ENCODE assay signal across 20 cellular contexts in the genomic region with DNA sequence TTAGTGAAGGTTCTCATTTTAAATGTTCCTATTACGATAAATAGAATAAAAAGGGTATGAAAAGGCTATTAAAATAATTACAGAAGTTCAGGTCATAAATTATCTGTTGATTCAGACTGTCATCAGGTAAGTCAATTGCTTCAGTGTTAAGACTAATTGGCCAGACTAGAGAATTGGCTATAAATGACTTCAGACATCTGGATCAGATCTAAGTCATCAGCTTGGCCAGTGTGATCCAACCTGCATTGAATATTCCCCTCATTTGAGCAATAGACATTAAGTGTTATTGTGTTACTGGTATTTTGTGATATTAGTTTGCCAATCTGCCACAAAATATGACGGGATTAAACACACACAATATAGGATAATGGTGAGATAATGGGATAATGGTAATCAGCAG.
"Had no signal": no experiment of that assay in that cellular context is flagged by ENCODE, and none has a peak within 500 bp of the region (broad histone marks: within the 10 kb centered on the region; RNA-seq: fewer than 3 reads in every experiment).

No MANE protein-coding gene starts in this region.

- H3K27me3 Mint-ChIP-seq: activated CD4-positive, alpha-beta T cell treated with anti-CD3 and anti-CD28 coated beads for 36 hours; memory B cell; stimulated activated naive CD8-positive, alpha-beta T cell treated with anti-CD3 and anti-CD28 coated beads, Interleukin-15, amount 100 ng/mL, for 72 hours had no signal

- H3K36me3 ChIP-seq: esophagus muscularis mucosa, prostate gland had no signal

- ATAC-seq: activated CD4-positive, alpha-beta T cell treated with anti-CD3 and anti-CD28 coated beads for 36 hours; activated naive CD4-positive, alpha-beta T cell treated with anti-CD3 and anti-CD28 coated beads, Interleukin-2, amount 50 U/mL, for 72 hours; left ventricle myocardium superior; right cardiac atrium; stimulated activated naive CD8-positive, alpha-beta T cell treated with anti-CD3 and anti-CD28 coated beads, Interleukin-15, amount 100 ng/mL, for 72 hours had no signal

- H3K9me3 ChIP-seq: esophagus muscularis mucosa, prostate gland had no signal

- H3K4me3 ChIP-seq: coronary artery, esophagus muscularis mucosa, prostate gland, smooth muscle cell had no signal

- H3K4me3 Mint-ChIP-seq: activated CD4-positive, alpha-beta memory T cell treated with anti-CD3 and anti-CD28 coated beads, Interleukin-2, amount 10 ng/mL, durations not matched to agents 7 days and 5 days; activated CD4-positive, alpha-beta T cell treated with anti-CD3 and anti-CD28 coated beads for 36 hours; brain; memory B cell; nephron; stimulated activated naive CD8-positive, alpha-beta T cell treated with anti-CD3 and anti-CD28 coated beads, Interleukin-15, amount 100 ng/mL, for 72 hours; T-helper 1 cell treated with Interleukin-12 subunit alpha and Interleukin-12 subunit beta and Interleukin-4 antibody, amounts not matched to agents 30 μg/mL and 1 μg/mL, for 36 hours had no signal

- H3K9me3 Mint-ChIP-seq: activated CD4-positive, alpha-beta memory T cell treated with anti-CD3 and anti-CD28 coated beads, Interleukin-2, amount 10 ng/mL, durations not matched to agents 7 days and 5 days; activated naive CD4-positive, alpha-beta T cell treated with anti-CD3 and anti-CD28 coated beads, Interleukin-2, amount 50 U/mL, for 72 hours; brain; memory B cell; nephron; stimulated activated naive CD8-positive, alpha-beta T cell treated with anti-CD3 and anti-CD28 coated beads, Interleukin-15, amount 100 ng/mL, for 72 hours; T-helper 1 cell treated with Interleukin-12 subunit alpha and Interleukin-12 subunit beta and Interleukin-4 antibody, amounts not matched to agents 30 μg/mL and 1 μg/mL, for 36 hours had no signal

- DNase-seq: activated CD4-positive, alpha-beta memory T cell treated with anti-CD3 and anti-CD28 coated beads, Interleukin-2, amount 10 ng/mL, durations not matched to agents 7 days and 5 days; activated CD4-positive, alpha-beta T cell treated with anti-CD3 and anti-CD28 coated beads for 36 hours; activated gamma-delta T cell; activated T-cell treated with anti-CD3 and anti-CD28 coated beads, Interleukin-2, amount 50 U/mL, for 48 hours; central memory CD4-positive, alpha-beta T cell; glutamatergic neuron; hypothalamus; left ventricle myocardium superior; occipital lobe; right cardiac atrium; stimulated activated naive CD8-positive, alpha-beta T cell treated with anti-CD3 and anti-CD28 coated beads, Interleukin-15, amount 100 ng/mL, for 72 hours had no signal

- H3K4me1 Mint-ChIP-seq: activated CD4-positive, alpha-beta memory T cell treated with anti-CD3 and anti-CD28 coated beads, Interleukin-2, amount 10 ng/mL, durations not matched to agents 7 days and 5 days; activated CD4-positive, alpha-beta T cell treated with anti-CD3 and anti-CD28 coated beads for 36 hours; memory B cell; stimulated activated naive CD8-positive, alpha-beta T cell treated with anti-CD3 and anti-CD28 coated beads, Interleukin-15, amount 100 ng/mL, for 72 hours had no signal

- H3K4me2 ChIP-seq: smooth muscle cell had no signal

- H3K4me1 ChIP-seq: prostate gland had no signal

- H3K36me3 Mint-ChIP-seq: activated naive CD4-positive, alpha-beta T cell treated with anti-CD3 and anti-CD28 coated beads, Interleukin-2, amount 50 U/mL, for 72 hours; brain; memory B cell had no signal

- H3K27ac ChIP-seq: coronary artery, esophagus muscularis mucosa, prostate gland had no signal

- H3K27me3 ChIP-seq: esophagus muscularis mucosa had no signal

- H3K27ac Mint-ChIP-seq: activated CD4-positive, alpha-beta memory T cell treated with anti-CD3 and anti-CD28 coated beads, Interleukin-2, amount 10 ng/mL, durations not matched to agents 7 days and 5 days; activated CD4-positive, alpha-beta T cell treated with anti-CD3 and anti-CD28 coated beads for 36 hours; activated naive CD4-positive, alpha-beta T cell treated with anti-CD3 and anti-CD28 coated beads, Interleukin-2, amount 50 U/mL, for 72 hours; brain; memory B cell; stimulated activated naive CD8-positive, alpha-beta T cell treated with anti-CD3 and anti-CD28 coated beads, Interleukin-15, amount 100 ng/mL, for 72 hours; T-helper 1 cell treated with Interleukin-12 subunit alpha and Interleukin-12 subunit beta and Interleukin-4 antibody, amounts not matched to agents 30 μg/mL and 1 μg/mL, for 36 hours had no signal
